1 cellular context compared by ENCODE assay signal in the genomic region with DNA sequence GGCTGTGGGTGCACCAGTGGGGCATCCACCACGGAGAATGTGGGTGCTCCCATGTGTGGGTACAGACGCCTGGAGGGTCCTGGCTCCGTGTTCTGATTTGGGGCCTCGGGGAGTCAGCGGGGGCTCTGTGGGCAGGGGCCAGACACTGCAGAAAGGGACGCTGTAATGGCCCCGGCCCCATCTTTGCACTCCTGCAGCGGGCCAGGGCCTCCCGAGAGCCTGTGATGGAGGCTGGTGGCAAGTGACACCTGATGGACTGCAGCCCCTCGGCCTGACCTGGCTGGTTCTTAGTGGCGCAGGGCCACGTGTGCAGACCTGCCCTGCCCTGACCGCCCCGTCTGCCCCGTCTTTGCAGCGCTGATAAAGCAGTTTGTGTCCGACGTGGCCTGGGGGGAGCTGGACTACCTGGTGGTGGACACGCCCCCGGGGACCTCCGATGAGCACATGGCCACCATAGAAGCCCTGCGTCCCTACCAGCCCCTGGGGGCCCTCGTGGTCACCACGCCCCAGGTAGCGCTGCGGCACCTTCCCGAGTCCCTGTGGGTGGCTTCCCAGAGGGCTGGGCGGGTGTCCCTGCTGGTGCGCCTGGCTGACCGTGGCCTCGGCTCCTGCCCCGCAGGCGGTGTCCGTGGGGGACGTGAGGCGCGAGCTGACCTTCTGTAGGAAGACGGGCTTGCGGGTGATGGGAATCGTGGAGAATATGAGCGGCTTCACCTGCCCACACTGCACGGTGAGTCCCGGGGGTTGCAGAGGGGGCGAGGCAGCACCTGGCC.
TF ChIP-seq lines count a peak whose summit lies in the region.

No MANE protein-coding gene starts in this region.

TF ChIP-seq in HepG2, 621 proteins besides CTCF, POLR2A, EP300 and RAD21:
- TF ChIP-seq, protein P1, sequence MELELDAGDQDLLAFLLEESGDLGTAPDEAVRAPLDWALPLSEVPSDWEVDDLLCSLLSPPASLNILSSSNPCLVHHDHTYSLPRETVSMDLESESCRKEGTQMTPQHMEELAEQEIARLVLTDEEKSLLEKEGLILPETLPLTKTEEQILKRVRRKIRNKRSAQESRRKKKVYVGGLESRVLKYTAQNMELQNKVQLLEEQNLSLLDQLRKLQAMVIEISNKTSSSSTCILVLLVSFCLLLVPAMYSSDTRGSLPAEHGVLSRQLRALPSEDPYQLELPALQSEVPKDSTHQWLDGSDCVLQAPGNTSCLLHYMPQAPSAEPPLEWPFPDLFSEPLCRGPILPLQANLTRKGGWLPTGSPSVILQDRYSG (CRISPR knock-in tag; IDR thresholded peaks at IDR 0.05): no peak
- no peak for TF ChIP-seq MYNN (CRISPR knock-in tag; IDR thresholded peaks at IDR 0.05; ENCODE audit: low read depth)
- TF ChIP-seq PHB2 (IDR thresholded peaks at IDR 0.05; ENCODE audit: partially characterized antibody): no peak
- TF ChIP-seq RBFOX2 (IDR thresholded peaks at IDR 0.05; ENCODE audit: low read depth, low read length): peak; percentile 43; the same call in 1 of the 2 replicates
- TF ChIP-seq AGO2 (optimal IDR thresholded peaks at IDR 0.05; ENCODE audit: low read depth, low read length): peak; percentile 60
